18 cellular contexts compared by ENCODE assay signal in genomic region chr15:90439946-90440345, GRCh38. TPM values are rescaled to one million over a fixed set of nuclear protein-coding genes. Genes with fewer than 3 reads are reported as not detected.
DNase-seq lines count a peak whose midpoint lies in the region; ATAC-seq and TF ChIP-seq lines count a peak whose summit lies in the region.
"Had no signal": no experiment of that assay in that cellular context is flagged by ENCODE, and none has a peak within 500 bp of the region (broad histone marks: within the 10 kb centered on the region; RNA-seq: fewer than 3 reads in every experiment).

No MANE protein-coding gene starts in this region.

- H3K27me3 ChIP-seq in CD4-positive, CD25-positive, alpha-beta regulatory T cell (ENCODE audit: control insufficient read depth, insufficient read depth, low read length): no peaks in the 10 kb centered on the region
- H3K27me3 ChIP-seq in GM23338 (ENCODE audit: insufficient read depth): no peaks in the 10 kb centered on the region

- H3K9me3 ChIP-seq in CD4-positive, CD25-positive, alpha-beta regulatory T cell (ENCODE audit: control insufficient read depth in 2 of 2, low read length in 2 of 2): no peaks in the 10 kb centered on the region

- H3K36me3 ChIP-seq in CD4-positive, CD25-positive, alpha-beta regulatory T cell (ENCODE audit: control insufficient read depth, insufficient read depth, low read length): peaks cover 77% of the 10 kb centered on the region
- H3K36me3 ChIP-seq in GM23338 (ENCODE audit: insufficient read depth): peaks cover 11% of the 10 kb centered on the region; the same call in 1 of the 2 replicates

- H3K4me1 Mint-ChIP-seq in CD4-positive, CD25-positive, alpha-beta regulatory T cell: peaks cover 8 to 24% (median 21%) of the 10 kb centered on the region in 4 donors
- H3K4me1 Mint-ChIP-seq in GM23338 (peaks cover 2% of the 10 kb centered on the region; the same call in 1 of the 3 replicates), osteocyte (ENCODE audit: unreplicated experiment) (peaks cover under 1% of the 10 kb centered on the region)
- H3K4me1 Mint-ChIP-seq in effector memory CD8-positive, alpha-beta T cell (ENCODE audit: low read depth in 2 of 2): peaks cover 22 to 32% of the 10 kb centered on the region in 2 donors

- no peak for ATAC-seq in CD4-positive, CD25-positive, alpha-beta regulatory T cell (ENCODE audit: low read depth in 2 of 2)
- ATAC-seq in GM23338 (no peak), GM19455 (IDR thresholded peaks at IDR 0.05; ENCODE audit: unreplicated experiment) (no peak), GM19324 (IDR thresholded peaks at IDR 0.05; ENCODE audit: low FRiP score, unreplicated experiment) (no peak)
- ATAC-seq in effector memory CD8-positive, alpha-beta T cell (replicated peaks): no peak

- no peaks in the 10 kb centered on the region for H3K9me3 Mint-ChIP-seq in CD4-positive, CD25-positive, alpha-beta regulatory T cell
- no peaks in the 10 kb centered on the region for H3K9me3 Mint-ChIP-seq in GM23338
- no peaks in the 10 kb centered on the region for H3K9me3 Mint-ChIP-seq in effector memory CD8-positive, alpha-beta T cell
- H3K9me3 Mint-ChIP-seq in osteocyte (ENCODE audit: unreplicated experiment): no peaks in the 10 kb centered on the region

- DNase-seq in CD4-positive, CD25-positive, alpha-beta regulatory T cell: no peak
- DNase-seq in GM23338 (ENCODE audit: low spot score): no peak
- no peak for DNase-seq in effector memory CD8-positive, alpha-beta T cell
- no peak for DNase-seq in osteocyte (ENCODE audit: extremely low spot score, unreplicated experiment)
- DNase-seq in NK-92 treated with Interleukin-12 subunit alpha and Interleukin-12 subunit beta, amount 100 ng/mL, for 24 hours (lab: John Stamatoyannopoulos, UW): no peak
- DNase-seq: ACHN, C1 segment of cervical spinal cord, DND-41, NCI-H1092 treated with DMSO at 0.1 percent for 48 hours, NCI-H2081, NCI-H2171 treated with DMSO at 0.1 percent for 48 hours, NCI-H510A, NCI-H774, OCI-M1, Right ventricle myocardium superior had no signal

- H3K9me2 ChIP-seq in GM23338 (ENCODE audit: insufficient read depth): no peaks in the 10 kb centered on the region

- no peak for TF ChIP-seq CTCF in GM23338 (conservative IDR thresholded peaks at IDR 0.05; ENCODE audit: low read depth in 2 of 2)
- TF ChIP-seq CTCF in osteocyte (IDR thresholded peaks at IDR 0.05): no peak

- H3K27ac Mint-ChIP-seq in CD4-positive, CD25-positive, alpha-beta regulatory T cell: peak overlapping the region in 2 of 3 donors; percentile 26 to 78
- H3K27ac Mint-ChIP-seq in GM23338 (no peak overlapping the region), osteocyte (ENCODE audit: unreplicated experiment) (peak overlapping the region; percentile 24)
- H3K27ac Mint-ChIP-seq in effector memory CD8-positive, alpha-beta T cell: peak overlapping the region; percentile 55 to 62

- no peaks in the 10 kb centered on the region for H4K20me1 ChIP-seq in GM23338 (replicated peaks; ENCODE audit: insufficient read depth)

- H3K4me3 ChIP-seq in CD4-positive, CD25-positive, alpha-beta regulatory T cell (ENCODE audit: low read depth, low read length): no peak overlapping the region
- H3K4me3 ChIP-seq in GM23338: no peak overlapping the region
- H3K4me3 ChIP-seq: SK-N-MC had no signal

- H3K4me3 Mint-ChIP-seq in CD4-positive, CD25-positive, alpha-beta regulatory T cell: no peak overlapping the region
- H3K4me3 Mint-ChIP-seq in GM23338: no peak overlapping the region
- H3K4me3 Mint-ChIP-seq in effector memory CD8-positive, alpha-beta T cell: no peak overlapping the region
- H3K4me3 Mint-ChIP-seq in osteocyte (ENCODE audit: unreplicated experiment): no peak overlapping the region

- H3K36me3 Mint-ChIP-seq in CD4-positive, CD25-positive, alpha-beta regulatory T cell: peaks cover 41% of the 10 kb centered on the region
- H3K36me3 Mint-ChIP-seq in GM23338 (ENCODE audit: low read depth): peaks cover 22% of the 10 kb centered on the region; the same call in 2 of the 3 replicates
- H3K36me3 Mint-ChIP-seq in effector memory CD8-positive, alpha-beta T cell (ENCODE audit: insufficient read depth): peaks cover 50% of the 10 kb centered on the region
- peaks cover 40% of the 10 kb centered on the region for H3K36me3 Mint-ChIP-seq in osteocyte (ENCODE audit: unreplicated experiment)

- no peaks in the 10 kb centered on the region for H3F3A ChIP-seq in GM23338 (replicated peaks; ENCODE audit: low read depth)

- 0 out of 2 replicates have a peak, but pooled peaks cover 4% of the 10 kb centered on the region for H3K79me2 ChIP-seq in GM23338 (replicated peaks; ENCODE audit: insufficient read depth)

- no peak overlapping the region for H2AFZ ChIP-seq in GM23338

- no peaks in the 10 kb centered on the region for H3K4me1 ChIP-seq in CD4-positive, CD25-positive, alpha-beta regulatory T cell (ENCODE audit: control insufficient read depth, insufficient read depth, low read length, poor library complexity, severe bottlenecking)
- no peaks in the 10 kb centered on the region for H3K4me1 ChIP-seq in GM23338 (ENCODE audit: insufficient read depth)

- no peaks in the 10 kb centered on the region for H3K27me3 Mint-ChIP-seq in CD4-positive, CD25-positive, alpha-beta regulatory T cell
- H3K27me3 Mint-ChIP-seq in GM23338 (ENCODE audit: insufficient read depth, low read depth, poor library complexity): peaks cover 3% of the 10 kb centered on the region
- no peaks in the 10 kb centered on the region for H3K27me3 Mint-ChIP-seq in effector memory CD8-positive, alpha-beta T cell
- no peaks in the 10 kb centered on the region for H3K27me3 Mint-ChIP-seq in osteocyte (ENCODE audit: unreplicated experiment)

- no peak overlapping the region for H3K27ac ChIP-seq in CD4-positive, CD25-positive, alpha-beta regulatory T cell (ENCODE audit: insufficient read depth, low read length, poor library complexity, severe bottlenecking)
- 0 out of 2 replicates have a peak overlapping the region, but pooled peaks have one; percentile 62 for H3K27ac ChIP-seq in GM23338 (ENCODE audit: low read depth)
- H3K27ac ChIP-seq: SK-N-MC had no signal

- no peak overlapping the region for H3K4me2 ChIP-seq in GM23338

TF ChIP-seq in GM23338, 12 proteins besides CTCF, POLR2A, EP300 and RAD21:
- no peak for TF ChIP-seq EZH2 (IDR thresholded peaks at IDR 0.05; ENCODE audit: low read depth, unreplicated experiment)
- no peak for TF ChIP-seq REST (IDR thresholded peaks at IDR 0.05; ENCODE audit: unreplicated experiment)
- TF ChIP-seq POLR2AphosphoS5 (IDR thresholded peaks at IDR 0.05; ENCODE audit: low read depth): no peak
- TF ChIP-seq STAT1 (IDR thresholded peaks at IDR 0.05; ENCODE audit: unreplicated experiment): no peak

RNA-seq across cellular contexts. Expression of gene IQGAP1, which starts 51.9 kb away (rescaled TPM):
- 198 TPM for total RNA-seq in CD4-positive, CD25-positive, alpha-beta regulatory T cell
- 100 to 1,000 TPM in 3 of 4 donors, 10 to 100 TPM in 1; 98.2 to 147 (median 123) TPM for polyA plus RNA-seq in CD4-positive, CD25-positive, alpha-beta regulatory T cell
- total RNA-seq in GM23338 (2014; rRNA removed; shearing (Covaris generic)): 136 and 159 TPM in 2 replicates
- 92.7 and 92.9 TPM in 2 replicates for polyA plus RNA-seq in GM23338 (2016; fragmentation: Nextera tagmentation; extraction: Ambion mirVana)
- 178 TPM in 2 replicates for total RNA-seq in osteocyte
